ENCODE assay signal across 8 cellular contexts in genomic region chr1:7953850-7954609, GRCh38. TPM values are rescaled to one million over a fixed set of nuclear protein-coding genes. Genes with fewer than 3 reads are reported as not detected.
DNase-seq lines count a peak whose midpoint lies in the region; ATAC-seq and TF ChIP-seq lines count a peak whose summit lies in the region.

No MANE protein-coding gene starts in this region.

- TF ChIP-seq RAD21 in HCT116 (IDR thresholded peaks at IDR 0.05; ENCODE audit: low read depth) = no peak

- H3K9me3 ChIP-seq in HCT116 (ENCODE audit: control insufficient read depth in 1 of 2, insufficient read depth in 1 of 2, low read depth in 1 of 2, low read length in 2 of 2) (no peaks in the 10 kb centered on the region), right atrium auricular region (no peaks in the 10 kb centered on the region), gastrocnemius medialis (no peaks in the 10 kb centered on the region)

- peak overlapping the region; percentile 91 for H3K27ac ChIP-seq in HCT116 (ENCODE audit: low read depth, low read length)
- peak overlapping the region; percentile 89 to 93 for H3K27ac ChIP-seq in right atrium auricular region
- peak overlapping the region; percentile 88 to 92 (median 90) for H3K27ac ChIP-seq in gastrocnemius medialis

- in situ Hi-C loops in gastrocnemius medialis (cut with MboI; ENCODE audit: low sequenced_read_pairs in 4 of 4) = no loop called here

- TF ChIP-seq CTCF in HCT116 (IDR thresholded peaks at IDR 0.05 in 2 of 3, conservative IDR thresholded peaks at IDR 0.05 in 1 of 3; ENCODE audit: borderline replicate concordance in 1 of 3, insufficient read depth in 1 of 3, low read depth in 2 of 3, low read length in 2 of 3) = no peak
- TF ChIP-seq CTCF in right atrium auricular region (IDR thresholded peaks at IDR 0.05) = no peak
- no peak for TF ChIP-seq CTCF in gastrocnemius medialis (IDR thresholded peaks at IDR 0.05 in 4 of 5, conservative IDR thresholded peaks at IDR 0.05 in 1 of 5)

- no peaks in the 10 kb centered on the region for H3K9me3 Mint-ChIP-seq in T-helper 1 cell treated with Interleukin-12 subunit alpha and Interleukin-12 subunit beta and Interleukin-4 antibody, amounts not matched to agents 30 μg/mL and 1 μg/mL, for 36 hours

- no peaks in the 10 kb centered on the region for H3K79me2 ChIP-seq in HCT116 (ENCODE audit: insufficient read depth, low read length)

- H3K36me3 Mint-ChIP-seq in T-helper 1 cell treated with Interleukin-12 subunit alpha and Interleukin-12 subunit beta and Interleukin-4 antibody, amounts not matched to agents 30 μg/mL and 1 μg/mL, for 36 hours (ENCODE audit: low read depth) = no peaks in the 10 kb centered on the region

- DNase-seq in GF-D8 (lab: John Stamatoyannopoulos, UW) (peak; percentile 93), HCT116 (ENCODE audit: low read depth, low spot score) (peak; percentile 86), NAMALWA (ENCODE audit: low spot score) (peak; percentile 68), amygdala (lab: John Stamatoyannopoulos, UW) (peak; percentile 81 to 99 (median 95)), right atrium auricular region (ENCODE audit: low spot score) (peak; percentile 97), gastrocnemius medialis (peak; percentile 94 to 97), iPS-NIHi7 (ENCODE audit: extremely low spot score) (no peak)

- peak overlapping the region; percentile 96 for H3K27ac Mint-ChIP-seq in T-helper 1 cell treated with Interleukin-12 subunit alpha and Interleukin-12 subunit beta and Interleukin-4 antibody, amounts not matched to agents 30 μg/mL and 1 μg/mL, for 36 hours

- H2AFZ ChIP-seq in HCT116 (ENCODE audit: low read depth, low read length, poor library complexity, severe bottlenecking) = peak overlapping the region; percentile 29

- peak overlapping the region; percentile 75 to 84 for H3K4me3 ChIP-seq in HCT116 (replicated peaks in 1 of 2; ENCODE audit: low read depth in 1 of 2, low read length in 2 of 2)
- H3K4me3 ChIP-seq in right atrium auricular region = peak overlapping the region; percentile 54 to 66
- H3K4me3 ChIP-seq in gastrocnemius medialis = peak overlapping the region; percentile 66 to 81 (median 76)

- CTCF ChIA-PET in HCT116 (lab: Charles Lee) = no interaction called here

- peaks cover 31% of the 10 kb centered on the region for H3K4me1 Mint-ChIP-seq in T-helper 1 cell treated with Interleukin-12 subunit alpha and Interleukin-12 subunit beta and Interleukin-4 antibody, amounts not matched to agents 30 μg/mL and 1 μg/mL, for 36 hours (ENCODE audit: low read depth)

- no peaks in the 10 kb centered on the region for H3K27me3 ChIP-seq in HCT116 (ENCODE audit: insufficient read depth, low read length)
- H3K27me3 ChIP-seq in right atrium auricular region = no peaks in the 10 kb centered on the region
- H3K27me3 ChIP-seq in gastrocnemius medialis = no peaks in the 10 kb centered on the region

- no peaks in the 10 kb centered on the region for H3K27me3 Mint-ChIP-seq in T-helper 1 cell treated with Interleukin-12 subunit alpha and Interleukin-12 subunit beta and Interleukin-4 antibody, amounts not matched to agents 30 μg/mL and 1 μg/mL, for 36 hours (ENCODE audit: low read depth)

- peak overlapping the region; percentile 84 for H3K4me3 Mint-ChIP-seq in T-helper 1 cell treated with Interleukin-12 subunit alpha and Interleukin-12 subunit beta and Interleukin-4 antibody, amounts not matched to agents 30 μg/mL and 1 μg/mL, for 36 hours

- peak; percentile 67 for TF ChIP-seq POLR2A in HCT116 (IDR thresholded peaks at IDR 0.05; ENCODE audit: borderline replicate concordance, extremely low read depth, insufficient read depth, insufficient read length)
- TF ChIP-seq POLR2A in gastrocnemius medialis (IDR thresholded peaks at IDR 0.05) = peak; percentile 80 to 81

- H4K20me1 ChIP-seq in HCT116 (ENCODE audit: insufficient read depth) = no peaks in the 10 kb centered on the region

- no peaks in the 10 kb centered on the region for H3K9me2 ChIP-seq in HCT116 (ENCODE audit: insufficient read depth)

- no peaks in the 10 kb centered on the region for H3K36me3 ChIP-seq in HCT116 (ENCODE audit: control insufficient read depth in 1 of 2, insufficient read depth in 2 of 2, low read length in 2 of 2)
- H3K36me3 ChIP-seq in right atrium auricular region = no peaks in the 10 kb centered on the region
- H3K36me3 ChIP-seq in gastrocnemius medialis = no peaks in the 10 kb centered on the region

- POLR2A ChIA-PET in HCT116 (lab: Charles Lee) = interaction anchor here (0.6 kb wide), 1 partner anchor 1221 kb away, joined by 4 read pairs; no protein-coding TSS in a partner anchor

- RAD21 ChIA-PET in HCT116 (lab: Charles Lee; ENCODE audit: low non-redundant PET in 1 of 2, low total read pairs in 2 of 2, uncharacterized antibody in 2 of 2, unreplicated experiment in 2 of 2) = no interaction called here

- peak; percentile 98 for ATAC-seq in HCT116
- peak; percentile 91 to 97 for ATAC-seq in gastrocnemius medialis

- peak overlapping the region; percentile 71 for H3K9ac ChIP-seq in HCT116 (ENCODE audit: low read length)

- no TSS peak for BruUV-seq in HCT116 (replicated peaks; lab: Mats Ljungman, UMichigan)

- intact Hi-C loops in HCT116 (cut with micrococcal nuclease) = no loop called here
- intact Hi-C loops in gastrocnemius medialis (cut with DNase I; ENCODE audit: low total_unique reads) = no loop called here

- H3K4me2 ChIP-seq in HCT116 (ENCODE audit: low read length) = peak overlapping the region; percentile 82

- peaks cover 0 to 9% of the 10 kb centered on the region in 2 experiments; a peak in 2 of 4 replicates for H3K4me1 ChIP-seq in HCT116 (ENCODE audit: control insufficient read depth in 1 of 2, insufficient read depth in 2 of 2, low read length in 2 of 2)
- H3K4me1 ChIP-seq in right atrium auricular region = peaks cover 0 to 4% of the 10 kb centered on the region in 2 donors
- H3K4me1 ChIP-seq in gastrocnemius medialis = peaks cover 0 to 3% of the 10 kb centered on the region in 2 donors

TF ChIP-seq in HCT116, 20 proteins besides CTCF, POLR2A, EP300 and RAD21 (continues in another document):
- TF ChIP-seq MAX (IDR thresholded peaks at IDR 0.05) (peak; percentile 78), EGR1 (IDR thresholded peaks at IDR 0.05; ENCODE audit: low read depth) (peak; percentile 61), ELF1 (IDR thresholded peaks at IDR 0.05; ENCODE audit: borderline replicate concordance, low read depth) (no peak), FOSL1 (IDR thresholded peaks at IDR 0.05; ENCODE audit: low read depth) (no peak), SIN3A (IDR thresholded peaks at IDR 0.05; ENCODE audit: low read depth) (peak; percentile 87), POLR2AphosphoS5 (IDR thresholded peaks at IDR 0.05; ENCODE audit: low read depth, low read length) (peak; percentile 91), YY1 (IDR thresholded peaks at IDR 0.05; ENCODE audit: extremely low read depth, insufficient replicate concordance, low read depth, low read length) (no peak), ZFX (IDR thresholded peaks at IDR 0.05) (peak; percentile 92), ATF3 (IDR thresholded peaks at IDR 0.05) (no peak), REST (IDR thresholded peaks at IDR 0.05; ENCODE audit: low read depth) (no peak), JUND (IDR thresholded peaks at IDR 0.05) (no peak), SRF (IDR thresholded peaks at IDR 0.05; ENCODE audit: low read depth) (0 out of 2 replicates have a peak, but pooled peaks have one; percentile 37), ZNF274 (IDR thresholded peaks at IDR 0.05; ENCODE audit: low read depth, low read length) (no peak), TCF7L2 (IDR thresholded peaks at IDR 0.05; ENCODE audit: borderline replicate concordance, extremely low read depth, insufficient read depth, insufficient read length) (no peak), EZH2 (IDR thresholded peaks at IDR 0.05) (no peak), SP1 (IDR thresholded peaks at IDR 0.05; ENCODE audit: low read depth) (peak; percentile 75), CBX3 (IDR thresholded peaks at IDR 0.05; ENCODE audit: low read depth) (no peak)

RNA-seq across cellular contexts. Expression of gene PARK7, which starts 7.5 kb away (rescaled TPM):
- total RNA-seq in HCT116 (2021; ENCODE audit: unreplicated experiment) (370 TPM), right atrium auricular region (100 to 1,000 TPM; 206 to 266 TPM), gastrocnemius medialis (100 to 1,000 TPM; 291 to 370 (median 332) TPM)
- polyA plus RNA-seq in HCT116 (2012) = 294 and 378 TPM in 2 replicates

RNA-seq across cellular contexts. Expression of gene TNFRSF9, which starts 13.4 kb away (rescaled TPM):
- total RNA-seq in HCT116 (2021; ENCODE audit: unreplicated experiment) (0.20 TPM), right atrium auricular region (not detected), gastrocnemius medialis (under 1 TPM in 2 of 4 donors, not detected in 2; 0.05 to 0.20 TPM)
- 0.22 and 0.39 TPM in 2 replicates for polyA plus RNA-seq in HCT116 (2012)
